ENCODE assay signal across 1 cellular context in the genomic region with DNA sequence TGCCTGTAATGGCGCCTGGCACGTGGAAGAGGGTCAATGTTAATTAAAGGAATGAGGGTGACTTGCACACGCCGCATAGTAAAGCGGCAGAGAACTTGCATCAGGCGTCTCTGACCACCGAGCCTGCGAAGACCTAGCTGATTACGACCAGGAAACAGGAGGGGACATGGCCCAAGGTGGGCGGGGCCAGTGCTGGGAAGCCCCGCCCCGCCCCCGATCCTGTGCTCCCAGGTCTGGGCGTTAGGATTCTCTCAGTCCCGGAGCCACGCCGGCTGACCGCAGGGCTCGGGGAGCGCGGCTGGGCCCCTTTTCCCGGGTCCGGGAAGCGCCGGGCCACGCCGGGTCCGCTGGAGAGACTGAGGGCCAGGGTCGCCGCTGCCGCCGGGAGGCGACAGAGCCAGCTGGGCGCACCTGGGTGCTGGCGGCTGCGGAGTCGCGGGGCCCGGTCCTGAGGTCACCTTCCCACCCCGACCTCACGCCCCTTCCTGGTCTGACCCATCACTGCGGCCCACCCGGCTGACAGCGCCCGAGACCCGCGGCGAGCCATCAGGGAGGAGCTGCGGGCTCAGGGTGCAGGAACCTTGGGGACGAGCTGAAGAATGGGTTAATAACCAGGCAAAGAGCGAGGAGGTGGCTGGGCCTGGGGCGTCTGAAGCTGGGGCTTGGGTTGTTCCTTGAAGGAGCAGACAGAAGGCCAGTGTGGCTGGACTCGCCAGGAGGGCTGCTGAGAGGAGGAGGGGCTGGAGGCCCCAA.
TF ChIP-seq lines count a peak whose summit lies in the region.

No MANE protein-coding gene starts in this region.

TF ChIP-seq in WTC11, 78 proteins besides CTCF, POLR2A, EP300 and RAD21 (continued from another document and continues in another):
- TF ChIP-seq, protein P1, sequence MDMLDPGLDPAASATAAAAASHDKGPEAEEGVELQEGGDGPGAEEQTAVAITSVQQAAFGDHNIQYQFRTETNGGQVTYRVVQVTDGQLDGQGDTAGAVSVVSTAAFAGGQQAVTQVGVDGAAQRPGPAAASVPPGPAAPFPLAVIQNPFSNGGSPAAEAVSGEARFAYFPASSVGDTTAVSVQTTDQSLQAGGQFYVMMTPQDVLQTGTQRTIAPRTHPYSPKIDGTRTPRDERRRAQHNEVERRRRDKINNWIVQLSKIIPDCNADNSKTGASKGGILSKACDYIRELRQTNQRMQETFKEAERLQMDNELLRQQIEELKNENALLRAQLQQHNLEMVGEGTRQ (CRISPR knock-in tag; IDR thresholded peaks at IDR 0.05), result peak; percentile 15; the same call in 1 of the 2 replicates
- TF ChIP-seq ZNF232 (CRISPR knock-in tag; IDR thresholded peaks at IDR 0.05) (no peak), RORB (CRISPR knock-in tag; IDR thresholded peaks at IDR 0.05) (no peak), FOXJ3 (CRISPR knock-in tag; IDR thresholded peaks at IDR 0.05; ENCODE audit: borderline replicate concordance) (no peak), ESRRA (CRISPR knock-in tag; IDR thresholded peaks at IDR 0.05; ENCODE audit: borderline replicate concordance) (no peak), FOXP1 (CRISPR knock-in tag; IDR thresholded peaks at IDR 0.05; ENCODE audit: borderline replicate concordance) (no peak), HMGA2 (CRISPR knock-in tag; IDR thresholded peaks at IDR 0.05) (no peak), GTF2I (CRISPR knock-in tag; conservative IDR thresholded peaks at IDR 0.05) (no peak), TEAD1 (CRISPR knock-in tag; IDR thresholded peaks at IDR 0.05) (peak; percentile 18; the same call in 1 of the 2 replicates), ZNF671 (CRISPR knock-in tag; IDR thresholded peaks at IDR 0.05) (no peak), PRRX2 (CRISPR knock-in tag; IDR thresholded peaks at IDR 0.05) (0 out of 2 replicates have a peak, but pooled peaks have one; percentile 29), FOXK1 (CRISPR knock-in tag; IDR thresholded peaks at IDR 0.05) (0 out of 2 replicates have a peak, but pooled peaks have one; percentile 27), ETV6 (CRISPR knock-in tag; IDR thresholded peaks at IDR 0.05) (no peak), ATF1 (CRISPR knock-in tag; IDR thresholded peaks at IDR 0.05) (no peak), SP1 (CRISPR knock-in tag; conservative IDR thresholded peaks at IDR 0.05) (peak; percentile 45; the same call in 1 of the 2 replicates), NFE2L1 (CRISPR knock-in tag; IDR thresholded peaks at IDR 0.05) (peak; percentile 65; the same call in 1 of the 2 replicates), TP53 (CRISPR knock-in tag; IDR thresholded peaks at IDR 0.05) (peak; percentile 23; the same call in 1 of the 2 replicates), SMAD3 (CRISPR knock-in tag; IDR thresholded peaks at IDR 0.05; ENCODE audit: borderline replicate concordance) (no peak), ZNF121 (CRISPR knock-in tag; IDR thresholded peaks at IDR 0.05) (peak; percentile 39; the same call in 1 of the 2 replicates)
- TF ChIP-seq, protein P2, sequence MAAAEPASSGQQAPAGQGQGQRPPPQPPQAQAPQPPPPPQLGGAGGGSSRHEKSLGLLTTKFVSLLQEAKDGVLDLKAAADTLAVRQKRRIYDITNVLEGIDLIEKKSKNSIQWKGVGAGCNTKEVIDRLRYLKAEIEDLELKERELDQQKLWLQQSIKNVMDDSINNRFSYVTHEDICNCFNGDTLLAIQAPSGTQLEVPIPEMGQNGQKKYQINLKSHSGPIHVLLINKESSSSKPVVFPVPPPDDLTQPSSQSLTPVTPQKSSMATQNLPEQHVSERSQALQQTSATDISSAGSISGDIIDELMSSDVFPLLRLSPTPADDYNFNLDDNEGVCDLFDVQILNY (CRISPR knock-in tag; IDR thresholded peaks at IDR 0.05), result no peak
- TF ChIP-seq, protein P3, sequence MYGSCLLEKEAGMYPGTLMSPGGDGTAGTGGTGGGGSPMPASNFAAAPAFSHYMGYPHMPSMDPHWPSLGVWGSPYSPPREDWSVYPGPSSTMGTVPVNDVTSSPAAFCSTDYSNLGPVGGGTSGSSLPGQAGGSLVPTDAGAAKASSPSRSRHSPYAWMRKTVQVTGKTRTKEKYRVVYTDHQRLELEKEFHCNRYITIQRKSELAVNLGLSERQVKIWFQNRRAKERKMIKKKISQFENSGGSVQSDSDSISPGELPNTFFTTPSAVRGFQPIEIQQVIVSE (CRISPR knock-in tag; IDR thresholded peaks at IDR 0.05; ENCODE audit: borderline replicate concordance), result no peak
- TF ChIP-seq, protein P4, sequence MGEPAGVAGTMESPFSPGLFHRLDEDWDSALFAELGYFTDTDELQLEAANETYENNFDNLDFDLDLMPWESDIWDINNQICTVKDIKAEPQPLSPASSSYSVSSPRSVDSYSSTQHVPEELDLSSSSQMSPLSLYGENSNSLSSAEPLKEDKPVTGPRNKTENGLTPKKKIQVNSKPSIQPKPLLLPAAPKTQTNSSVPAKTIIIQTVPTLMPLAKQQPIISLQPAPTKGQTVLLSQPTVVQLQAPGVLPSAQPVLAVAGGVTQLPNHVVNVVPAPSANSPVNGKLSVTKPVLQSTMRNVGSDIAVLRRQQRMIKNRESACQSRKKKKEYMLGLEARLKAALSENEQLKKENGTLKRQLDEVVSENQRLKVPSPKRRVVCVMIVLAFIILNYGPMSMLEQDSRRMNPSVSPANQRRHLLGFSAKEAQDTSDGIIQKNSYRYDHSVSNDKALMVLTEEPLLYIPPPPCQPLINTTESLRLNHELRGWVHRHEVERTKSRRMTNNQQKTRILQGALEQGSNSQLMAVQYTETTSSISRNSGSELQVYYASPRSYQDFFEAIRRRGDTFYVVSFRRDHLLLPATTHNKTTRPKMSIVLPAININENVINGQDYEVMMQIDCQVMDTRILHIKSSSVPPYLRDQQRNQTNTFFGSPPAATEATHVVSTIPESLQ (CRISPR knock-in tag; IDR thresholded peaks at IDR 0.05), result no peak
- TF ChIP-seq, protein P5, sequence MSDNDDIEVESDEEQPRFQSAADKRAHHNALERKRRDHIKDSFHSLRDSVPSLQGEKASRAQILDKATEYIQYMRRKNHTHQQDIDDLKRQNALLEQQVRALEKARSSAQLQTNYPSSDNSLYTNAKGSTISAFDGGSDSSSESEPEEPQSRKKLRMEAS (CRISPR knock-in tag; IDR thresholded peaks at IDR 0.05), result peak; percentile 98
- TF ChIP-seq, protein P6, sequence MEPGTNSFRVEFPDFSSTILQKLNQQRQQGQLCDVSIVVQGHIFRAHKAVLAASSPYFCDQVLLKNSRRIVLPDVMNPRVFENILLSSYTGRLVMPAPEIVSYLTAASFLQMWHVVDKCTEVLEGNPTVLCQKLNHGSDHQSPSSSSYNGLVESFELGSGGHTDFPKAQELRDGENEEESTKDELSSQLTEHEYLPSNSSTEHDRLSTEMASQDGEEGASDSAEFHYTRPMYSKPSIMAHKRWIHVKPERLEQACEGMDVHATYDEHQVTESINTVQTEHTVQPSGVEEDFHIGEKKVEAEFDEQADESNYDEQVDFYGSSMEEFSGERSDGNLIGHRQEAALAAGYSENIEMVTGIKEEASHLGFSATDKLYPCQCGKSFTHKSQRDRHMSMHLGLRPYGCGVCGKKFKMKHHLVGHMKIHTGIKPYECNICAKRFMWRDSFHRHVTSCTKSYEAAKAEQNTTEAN (CRISPR knock-in tag; IDR thresholded peaks at IDR 0.05), result peak; percentile 76; the same call in 1 of the 2 replicates
- TF ChIP-seq, protein P7, sequence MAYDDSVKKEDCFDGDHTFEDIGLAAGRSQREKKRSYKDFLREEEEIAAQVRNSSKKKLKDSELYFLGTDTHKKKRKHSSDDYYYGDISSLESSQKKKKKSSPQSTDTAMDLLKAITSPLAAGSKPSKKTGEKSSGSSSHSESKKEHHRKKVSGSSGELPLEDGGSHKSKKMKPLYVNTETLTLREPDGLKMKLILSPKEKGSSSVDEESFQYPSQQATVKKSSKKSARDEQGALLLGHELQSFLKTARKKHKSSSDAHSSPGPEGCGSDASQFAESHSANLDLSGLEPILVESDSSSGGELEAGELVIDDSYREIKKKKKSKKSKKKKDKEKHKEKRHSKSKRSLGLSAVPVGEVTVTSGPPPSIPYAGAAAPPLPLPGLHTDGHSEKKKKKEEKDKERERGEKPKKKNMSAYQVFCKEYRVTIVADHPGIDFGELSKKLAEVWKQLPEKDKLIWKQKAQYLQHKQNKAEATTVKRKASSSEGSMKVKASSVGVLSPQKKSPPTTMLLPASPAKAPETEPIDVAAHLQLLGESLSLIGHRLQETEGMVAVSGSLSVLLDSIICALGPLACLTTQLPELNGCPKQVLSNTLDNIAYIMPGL (CRISPR knock-in tag; IDR thresholded peaks at IDR 0.05), result peak; percentile 61; the same call in 1 of the 2 replicates
- TF ChIP-seq, protein P8, sequence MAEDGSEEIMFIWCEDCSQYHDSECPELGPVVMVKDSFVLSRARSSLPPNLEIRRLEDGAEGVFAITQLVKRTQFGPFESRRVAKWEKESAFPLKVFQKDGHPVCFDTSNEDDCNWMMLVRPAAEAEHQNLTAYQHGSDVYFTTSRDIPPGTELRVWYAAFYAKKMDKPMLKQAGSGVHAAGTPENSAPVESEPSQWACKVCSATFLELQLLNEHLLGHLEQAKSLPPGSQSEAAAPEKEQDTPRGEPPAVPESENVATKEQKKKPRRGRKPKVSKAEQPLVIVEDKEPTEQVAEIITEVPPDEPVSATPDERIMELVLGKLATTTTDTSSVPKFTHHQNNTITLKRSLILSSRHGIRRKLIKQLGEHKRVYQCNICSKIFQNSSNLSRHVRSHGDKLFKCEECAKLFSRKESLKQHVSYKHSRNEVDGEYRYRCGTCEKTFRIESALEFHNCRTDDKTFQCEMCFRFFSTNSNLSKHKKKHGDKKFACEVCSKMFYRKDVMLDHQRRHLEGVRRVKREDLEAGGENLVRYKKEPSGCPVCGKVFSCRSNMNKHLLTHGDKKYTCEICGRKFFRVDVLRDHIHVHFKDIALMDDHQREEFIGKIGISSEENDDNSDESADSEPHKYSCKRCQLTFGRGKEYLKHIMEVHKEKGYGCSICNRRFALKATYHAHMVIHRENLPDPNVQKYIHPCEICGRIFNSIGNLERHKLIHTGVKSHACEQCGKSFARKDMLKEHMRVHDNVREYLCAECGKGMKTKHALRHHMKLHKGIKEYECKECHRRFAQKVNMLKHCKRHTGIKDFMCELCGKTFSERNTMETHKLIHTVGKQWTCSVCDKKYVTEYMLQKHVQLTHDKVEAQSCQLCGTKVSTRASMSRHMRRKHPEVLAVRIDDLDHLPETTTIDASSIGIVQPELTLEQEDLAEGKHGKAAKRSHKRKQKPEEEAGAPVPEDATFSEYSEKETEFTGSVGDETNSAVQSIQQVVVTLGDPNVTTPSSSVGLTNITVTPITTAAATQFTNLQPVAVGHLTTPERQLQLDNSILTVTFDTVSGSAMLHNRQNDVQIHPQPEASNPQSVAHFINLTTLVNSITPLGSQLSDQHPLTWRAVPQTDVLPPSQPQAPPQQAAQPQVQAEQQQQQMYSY (CRISPR knock-in tag; IDR thresholded peaks at IDR 0.05), result no peak
- TF ChIP-seq, protein P9, sequence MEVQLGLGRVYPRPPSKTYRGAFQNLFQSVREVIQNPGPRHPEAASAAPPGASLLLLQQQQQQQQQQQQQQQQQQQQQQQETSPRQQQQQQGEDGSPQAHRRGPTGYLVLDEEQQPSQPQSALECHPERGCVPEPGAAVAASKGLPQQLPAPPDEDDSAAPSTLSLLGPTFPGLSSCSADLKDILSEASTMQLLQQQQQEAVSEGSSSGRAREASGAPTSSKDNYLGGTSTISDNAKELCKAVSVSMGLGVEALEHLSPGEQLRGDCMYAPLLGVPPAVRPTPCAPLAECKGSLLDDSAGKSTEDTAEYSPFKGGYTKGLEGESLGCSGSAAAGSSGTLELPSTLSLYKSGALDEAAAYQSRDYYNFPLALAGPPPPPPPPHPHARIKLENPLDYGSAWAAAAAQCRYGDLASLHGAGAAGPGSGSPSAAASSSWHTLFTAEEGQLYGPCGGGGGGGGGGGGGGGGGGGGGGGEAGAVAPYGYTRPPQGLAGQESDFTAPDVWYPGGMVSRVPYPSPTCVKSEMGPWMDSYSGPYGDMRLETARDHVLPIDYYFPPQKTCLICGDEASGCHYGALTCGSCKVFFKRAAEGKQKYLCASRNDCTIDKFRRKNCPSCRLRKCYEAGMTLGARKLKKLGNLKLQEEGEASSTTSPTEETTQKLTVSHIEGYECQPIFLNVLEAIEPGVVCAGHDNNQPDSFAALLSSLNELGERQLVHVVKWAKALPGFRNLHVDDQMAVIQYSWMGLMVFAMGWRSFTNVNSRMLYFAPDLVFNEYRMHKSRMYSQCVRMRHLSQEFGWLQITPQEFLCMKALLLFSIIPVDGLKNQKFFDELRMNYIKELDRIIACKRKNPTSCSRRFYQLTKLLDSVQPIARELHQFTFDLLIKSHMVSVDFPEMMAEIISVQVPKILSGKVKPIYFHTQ (CRISPR knock-in tag; IDR thresholded peaks at IDR 0.05), result no peak
- TF ChIP-seq, protein P10, sequence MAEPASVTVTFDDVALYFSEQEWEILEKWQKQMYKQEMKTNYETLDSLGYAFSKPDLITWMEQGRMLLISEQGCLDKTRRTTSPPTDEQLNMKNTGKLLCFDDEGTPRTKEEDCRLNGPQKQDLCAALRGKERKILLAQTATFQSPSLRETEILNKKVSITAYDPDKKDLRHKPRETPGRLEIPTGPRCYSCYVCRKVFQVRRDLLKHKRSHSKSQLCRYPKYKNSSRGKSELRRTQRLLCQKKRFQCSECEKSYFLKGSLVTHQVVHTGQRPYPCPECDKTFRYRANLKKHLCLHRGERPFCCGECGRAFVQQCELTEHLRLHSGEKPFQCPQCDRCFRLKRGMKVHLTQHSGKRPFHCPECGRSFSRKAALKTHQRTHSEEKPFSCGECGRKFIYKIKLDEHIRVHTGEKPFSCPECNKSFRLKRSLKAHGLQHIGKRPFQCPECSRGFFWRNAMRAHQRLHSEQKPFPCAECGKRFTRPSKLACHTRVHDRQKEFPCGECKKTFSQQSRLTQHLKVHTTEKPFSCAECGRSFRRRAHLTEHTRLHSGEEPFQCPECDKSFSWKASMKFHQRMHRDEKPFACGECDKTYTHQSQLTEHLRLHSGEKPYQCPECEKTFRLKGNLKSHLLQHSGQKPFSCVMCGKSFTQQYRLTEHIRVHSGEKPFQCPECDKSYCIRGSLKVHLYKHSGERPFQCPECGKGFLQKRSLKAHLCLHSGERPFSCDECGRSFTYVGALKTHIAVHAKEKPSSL (CRISPR knock-in tag; conservative IDR thresholded peaks at IDR 0.05), result no peak
- TF ChIP-seq, protein P11, sequence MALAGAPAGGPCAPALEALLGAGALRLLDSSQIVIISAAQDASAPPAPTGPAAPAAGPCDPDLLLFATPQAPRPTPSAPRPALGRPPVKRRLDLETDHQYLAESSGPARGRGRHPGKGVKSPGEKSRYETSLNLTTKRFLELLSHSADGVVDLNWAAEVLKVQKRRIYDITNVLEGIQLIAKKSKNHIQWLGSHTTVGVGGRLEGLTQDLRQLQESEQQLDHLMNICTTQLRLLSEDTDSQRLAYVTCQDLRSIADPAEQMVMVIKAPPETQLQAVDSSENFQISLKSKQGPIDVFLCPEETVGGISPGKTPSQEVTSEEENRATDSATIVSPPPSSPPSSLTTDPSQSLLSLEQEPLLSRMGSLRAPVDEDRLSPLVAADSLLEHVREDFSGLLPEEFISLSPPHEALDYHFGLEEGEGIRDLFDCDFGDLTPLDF (CRISPR knock-in tag; IDR thresholded peaks at IDR 0.05), result no peak
- TF ChIP-seq, protein P12, sequence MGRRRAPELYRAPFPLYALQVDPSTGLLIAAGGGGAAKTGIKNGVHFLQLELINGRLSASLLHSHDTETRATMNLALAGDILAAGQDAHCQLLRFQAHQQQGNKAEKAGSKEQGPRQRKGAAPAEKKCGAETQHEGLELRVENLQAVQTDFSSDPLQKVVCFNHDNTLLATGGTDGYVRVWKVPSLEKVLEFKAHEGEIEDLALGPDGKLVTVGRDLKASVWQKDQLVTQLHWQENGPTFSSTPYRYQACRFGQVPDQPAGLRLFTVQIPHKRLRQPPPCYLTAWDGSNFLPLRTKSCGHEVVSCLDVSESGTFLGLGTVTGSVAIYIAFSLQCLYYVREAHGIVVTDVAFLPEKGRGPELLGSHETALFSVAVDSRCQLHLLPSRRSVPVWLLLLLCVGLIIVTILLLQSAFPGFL (CRISPR knock-in tag; IDR thresholded peaks at IDR 0.05; ENCODE audit: borderline replicate concordance), result no peak
- TF ChIP-seq, protein P13, sequence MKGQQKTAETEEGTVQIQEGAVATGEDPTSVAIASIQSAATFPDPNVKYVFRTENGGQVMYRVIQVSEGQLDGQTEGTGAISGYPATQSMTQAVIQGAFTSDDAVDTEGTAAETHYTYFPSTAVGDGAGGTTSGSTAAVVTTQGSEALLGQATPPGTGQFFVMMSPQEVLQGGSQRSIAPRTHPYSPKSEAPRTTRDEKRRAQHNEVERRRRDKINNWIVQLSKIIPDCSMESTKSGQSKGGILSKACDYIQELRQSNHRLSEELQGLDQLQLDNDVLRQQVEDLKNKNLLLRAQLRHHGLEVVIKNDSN (CRISPR knock-in tag; IDR thresholded peaks at IDR 0.05), result peak; percentile 26; the same call in 1 of the 2 replicates
